1 cellular context compared by ENCODE assay signal in genomic region chr18:2263303-2263702, GRCh38.
TF ChIP-seq lines count a peak whose summit lies in the region.

No MANE protein-coding gene starts in this region.

TF ChIP-seq in K562, 482 proteins besides CTCF, POLR2A, EP300 and RAD21 (continued from another document):
- TF ChIP-seq, protein P1, sequence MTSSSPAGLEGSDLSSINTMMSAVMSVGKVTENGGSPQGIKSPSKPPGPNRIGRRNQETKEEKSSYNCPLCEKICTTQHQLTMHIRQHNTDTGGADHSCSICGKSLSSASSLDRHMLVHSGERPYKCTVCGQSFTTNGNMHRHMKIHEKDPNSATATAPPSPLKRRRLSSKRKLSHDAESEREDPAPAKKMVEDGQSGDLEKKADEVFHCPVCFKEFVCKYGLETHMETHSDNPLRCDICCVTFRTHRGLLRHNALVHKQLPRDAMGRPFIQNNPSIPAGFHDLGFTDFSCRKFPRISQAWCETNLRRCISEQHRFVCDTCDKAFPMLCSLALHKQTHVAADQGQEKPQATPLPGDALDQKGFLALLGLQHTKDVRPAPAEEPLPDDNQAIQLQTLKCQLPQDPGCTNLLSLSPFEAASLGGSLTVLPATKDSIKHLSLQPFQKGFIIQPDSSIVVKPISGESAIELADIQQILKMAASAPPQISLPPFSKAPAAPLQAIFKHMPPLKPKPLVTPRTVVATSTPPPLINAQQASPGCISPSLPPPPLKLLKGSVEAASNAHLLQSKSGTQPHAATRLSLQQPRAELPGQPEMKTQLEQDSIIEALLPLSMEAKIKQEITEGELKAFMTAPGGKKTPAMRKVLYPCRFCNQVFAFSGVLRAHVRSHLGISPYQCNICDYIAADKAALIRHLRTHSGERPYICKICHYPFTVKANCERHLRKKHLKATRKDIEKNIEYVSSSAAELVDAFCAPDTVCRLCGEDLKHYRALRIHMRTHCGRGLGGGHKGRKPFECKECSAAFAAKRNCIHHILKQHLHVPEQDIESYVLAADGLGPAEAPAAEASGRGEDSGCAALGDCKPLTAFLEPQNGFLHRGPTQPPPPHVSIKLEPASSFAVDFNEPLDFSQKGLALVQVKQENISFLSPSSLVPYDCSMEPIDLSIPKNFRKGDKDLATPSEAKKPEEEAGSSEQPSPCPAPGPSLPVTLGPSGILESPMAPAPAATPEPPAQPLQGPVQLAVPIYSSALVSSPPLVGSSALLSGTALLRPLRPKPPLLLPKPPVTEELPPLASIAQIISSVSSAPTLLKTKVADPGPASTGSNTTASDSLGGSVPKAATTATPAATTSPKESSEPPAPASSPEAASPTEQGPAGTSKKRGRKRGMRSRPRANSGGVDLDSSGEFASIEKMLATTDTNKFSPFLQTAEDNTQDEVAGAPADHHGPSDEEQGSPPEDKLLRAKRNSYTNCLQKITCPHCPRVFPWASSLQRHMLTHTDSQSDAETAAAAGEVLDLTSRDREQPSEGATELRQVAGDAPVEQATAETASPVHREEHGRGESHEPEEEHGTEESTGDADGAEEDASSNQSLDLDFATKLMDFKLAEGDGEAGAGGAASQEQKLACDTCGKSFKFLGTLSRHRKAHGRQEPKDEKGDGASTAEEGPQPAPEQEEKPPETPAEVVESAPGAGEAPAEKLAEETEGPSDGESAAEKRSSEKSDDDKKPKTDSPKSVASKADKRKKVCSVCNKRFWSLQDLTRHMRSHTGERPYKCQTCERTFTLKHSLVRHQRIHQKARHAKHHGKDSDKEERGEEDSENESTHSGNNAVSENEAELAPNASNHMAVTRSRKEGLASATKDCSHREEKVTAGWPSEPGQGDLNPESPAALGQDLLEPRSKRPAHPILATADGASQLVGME (CRISPR knock-in tag; IDR thresholded peaks at IDR 0.05) = no peak
- TF ChIP-seq ZBTB34 (CRISPR knock-in tag; IDR thresholded peaks at IDR 0.05) = no peak
- TF ChIP-seq, protein P2, sequence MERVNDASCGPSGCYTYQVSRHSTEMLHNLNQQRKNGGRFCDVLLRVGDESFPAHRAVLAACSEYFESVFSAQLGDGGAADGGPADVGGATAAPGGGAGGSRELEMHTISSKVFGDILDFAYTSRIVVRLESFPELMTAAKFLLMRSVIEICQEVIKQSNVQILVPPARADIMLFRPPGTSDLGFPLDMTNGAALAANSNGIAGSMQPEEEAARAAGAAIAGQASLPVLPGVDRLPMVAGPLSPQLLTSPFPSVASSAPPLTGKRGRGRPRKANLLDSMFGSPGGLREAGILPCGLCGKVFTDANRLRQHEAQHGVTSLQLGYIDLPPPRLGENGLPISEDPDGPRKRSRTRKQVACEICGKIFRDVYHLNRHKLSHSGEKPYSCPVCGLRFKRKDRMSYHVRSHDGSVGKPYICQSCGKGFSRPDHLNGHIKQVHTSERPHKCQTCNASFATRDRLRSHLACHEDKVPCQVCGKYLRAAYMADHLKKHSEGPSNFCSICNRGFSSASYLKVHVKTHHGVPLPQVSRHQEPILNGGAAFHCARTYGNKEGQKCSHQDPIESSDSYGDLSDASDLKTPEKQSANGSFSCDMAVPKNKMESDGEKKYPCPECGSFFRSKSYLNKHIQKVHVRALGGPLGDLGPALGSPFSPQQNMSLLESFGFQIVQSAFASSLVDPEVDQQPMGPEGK (CRISPR knock-in tag; IDR thresholded peaks at IDR 0.05; ENCODE audit: borderline replicate concordance) = no peak
- no peak for TF ChIP-seq ZNF217 (CRISPR knock-in tag; IDR thresholded peaks at IDR 0.05)
- TF ChIP-seq, protein P3, sequence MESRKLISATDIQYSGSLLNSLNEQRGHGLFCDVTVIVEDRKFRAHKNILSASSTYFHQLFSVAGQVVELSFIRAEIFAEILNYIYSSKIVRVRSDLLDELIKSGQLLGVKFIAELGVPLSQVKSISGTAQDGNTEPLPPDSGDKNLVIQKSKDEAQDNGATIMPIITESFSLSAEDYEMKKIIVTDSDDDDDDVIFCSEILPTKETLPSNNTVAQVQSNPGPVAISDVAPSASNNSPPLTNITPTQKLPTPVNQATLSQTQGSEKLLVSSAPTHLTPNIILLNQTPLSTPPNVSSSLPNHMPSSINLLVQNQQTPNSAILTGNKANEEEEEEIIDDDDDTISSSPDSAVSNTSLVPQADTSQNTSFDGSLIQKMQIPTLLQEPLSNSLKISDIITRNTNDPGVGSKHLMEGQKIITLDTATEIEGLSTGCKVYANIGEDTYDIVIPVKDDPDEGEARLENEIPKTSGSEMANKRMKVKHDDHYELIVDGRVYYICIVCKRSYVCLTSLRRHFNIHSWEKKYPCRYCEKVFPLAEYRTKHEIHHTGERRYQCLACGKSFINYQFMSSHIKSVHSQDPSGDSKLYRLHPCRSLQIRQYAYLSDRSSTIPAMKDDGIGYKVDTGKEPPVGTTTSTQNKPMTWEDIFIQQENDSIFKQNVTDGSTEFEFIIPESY (CRISPR knock-in tag; IDR thresholded peaks at IDR 0.05) = no peak
- no peak for TF ChIP-seq STAT5B (CRISPR knock-in tag; IDR thresholded peaks at IDR 0.05)
- TF ChIP-seq TCF15 (CRISPR knock-in tag; IDR thresholded peaks at IDR 0.05) = no peak
- TF ChIP-seq ZNF347 (CRISPR knock-in tag; IDR thresholded peaks at IDR 0.05; ENCODE audit: low read depth) = no peak
- no peak for TF ChIP-seq MAFF (IDR thresholded peaks at IDR 0.05; ENCODE audit: low read length)
- TF ChIP-seq ZNF766 (CRISPR knock-in tag; conservative IDR thresholded peaks at IDR 0.05) = no peak
